Comparison of ENCODE assay signal across 6 cellular contexts in the genomic region with DNA sequence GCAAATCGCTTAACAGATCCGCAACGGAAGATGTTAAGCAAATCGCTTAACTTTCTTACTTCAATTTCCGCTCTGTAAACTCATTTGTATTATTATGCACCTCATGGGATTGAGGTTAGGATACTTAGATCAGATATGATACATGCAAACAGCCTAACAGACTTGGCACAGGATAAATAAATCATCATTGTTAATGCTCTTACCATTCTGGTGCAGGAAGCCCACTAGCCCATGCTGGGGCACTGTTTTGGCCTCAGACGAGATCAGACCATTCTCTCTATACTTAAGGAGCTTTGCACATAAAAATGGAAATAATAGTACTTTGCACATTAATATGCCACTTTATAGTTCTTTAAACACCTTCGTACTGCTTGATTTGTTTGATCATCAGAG. TPM values are rescaled to one million over a fixed set of nuclear protein-coding genes. Genes with fewer than 3 reads are reported as not detected.
A peak's percentile ranks its signal among the peaks of the same experiment; 100 is the strongest.
DNase-seq lines count a peak whose midpoint lies in the region; ATAC-seq and TF ChIP-seq lines count a peak whose summit lies in the region.

No MANE protein-coding gene starts in this region.

- TF ChIP-seq CTCF in liver (IDR thresholded peaks at IDR 0.05; ENCODE audit: low read depth, low read length, missing input control) = no peak

- no peaks in the 10 kb centered on the region for H3K9me3 Mint-ChIP-seq in T-helper 1 cell treated with Interleukin-12 subunit alpha and Interleukin-12 subunit beta and Interleukin-4 antibody, amounts not matched to agents 30 μg/mL and 1 μg/mL, for 36 hours

- no peak for ATAC-seq in GM19035 (IDR thresholded peaks at IDR 0.05; ENCODE audit: unreplicated experiment)
- no peak for ATAC-seq in GM19324 (IDR thresholded peaks at IDR 0.05; ENCODE audit: low FRiP score, unreplicated experiment)

- H3K27me3 ChIP-seq in liver (ENCODE audit: control insufficient read depth in 4 of 4, insufficient read depth in 4 of 4, low read length in 3 of 4) = no peaks in the 10 kb centered on the region

- H3K4me1 ChIP-seq in liver (ENCODE audit: control insufficient read depth in 4 of 4, insufficient read depth in 4 of 4, low read length in 3 of 4) = peaks cover 2 to 32% (median 20%) of the 10 kb centered on the region in 4 donors

- H3K4me3 ChIP-seq in liver (ENCODE audit: low read depth in 1 of 3, low read length in 3 of 3) = peak overlapping the region; percentile 53 to 79 (median 77)

- peaks cover 21% of the 10 kb centered on the region for H3K36me3 Mint-ChIP-seq in T-helper 1 cell treated with Interleukin-12 subunit alpha and Interleukin-12 subunit beta and Interleukin-4 antibody, amounts not matched to agents 30 μg/mL and 1 μg/mL, for 36 hours (ENCODE audit: low read depth)

- H3K27me3 Mint-ChIP-seq in T-helper 1 cell treated with Interleukin-12 subunit alpha and Interleukin-12 subunit beta and Interleukin-4 antibody, amounts not matched to agents 30 μg/mL and 1 μg/mL, for 36 hours (ENCODE audit: low read depth) = no peaks in the 10 kb centered on the region

- H3K4me1 Mint-ChIP-seq in T-helper 1 cell treated with Interleukin-12 subunit alpha and Interleukin-12 subunit beta and Interleukin-4 antibody, amounts not matched to agents 30 μg/mL and 1 μg/mL, for 36 hours (ENCODE audit: low read depth) = peaks cover 34% of the 10 kb centered on the region

- H3K27ac Mint-ChIP-seq in T-helper 1 cell treated with Interleukin-12 subunit alpha and Interleukin-12 subunit beta and Interleukin-4 antibody, amounts not matched to agents 30 μg/mL and 1 μg/mL, for 36 hours = peak overlapping the region; percentile 97

- 4% methylated on average over 7 of the region's 7 CpGs for WGBS in liver

- TF ChIP-seq RAD21 in liver (IDR thresholded peaks at IDR 0.05) = no peak

- H3K27ac ChIP-seq in liver (ENCODE audit: low read depth in 1 of 2, low read length in 2 of 2) = peak overlapping the region; percentile 90 to 100

- peak; percentile 24 for DNase-seq in H4 (ENCODE audit: low spot score)
- DNase-seq in foreskin melanocyte = no peak

- H3K9me3 ChIP-seq in liver (ENCODE audit: control insufficient read depth in 4 of 4, low read length in 3 of 4) = no peaks in the 10 kb centered on the region

- peak overlapping the region; percentile 96 for H3K4me3 Mint-ChIP-seq in T-helper 1 cell treated with Interleukin-12 subunit alpha and Interleukin-12 subunit beta and Interleukin-4 antibody, amounts not matched to agents 30 μg/mL and 1 μg/mL, for 36 hours

- H3K9ac ChIP-seq in liver (ENCODE audit: low read depth in 1 of 2, low read length in 2 of 2) = peak overlapping the region in 1 of 2 donors; percentile 8

- peaks cover 2 to 24% (median 6%) of the 10 kb centered on the region in 4 donors for H3K36me3 ChIP-seq in liver (ENCODE audit: control insufficient read depth in 4 of 4, insufficient read depth in 3 of 4, low read depth in 1 of 4, low read length in 3 of 4)

TF ChIP-seq in liver, 16 proteins besides CTCF, POLR2A, EP300 and RAD21:
- no peak for TF ChIP-seq JUND (IDR thresholded peaks at IDR 0.05)
- peak; percentile 10 for TF ChIP-seq MAX (IDR thresholded peaks at IDR 0.05)
- no peak for TF ChIP-seq REST (IDR thresholded peaks at IDR 0.05)
- TF ChIP-seq ZBTB33 (IDR thresholded peaks at IDR 0.05) = no peak
- no peak for TF ChIP-seq YY1 (IDR thresholded peaks at IDR 0.05)
- no peak for TF ChIP-seq HNF4A (conservative IDR thresholded peaks at IDR 0.05)

RNA-seq across cellular contexts. Expression of gene NCAPD2, which starts 0.4 kb away (rescaled TPM):
- 126 and 187 TPM in 2 replicates for total RNA-seq in H4 (2014; rRNA removed; shearing (Covaris generic))
- total RNA-seq in liver = 10 to 100 TPM in 1 of 2 donors, 1 to 10 TPM in 1; 10.0 to 55.1 TPM
- polyA plus RNA-seq in liver = 1 to 10 TPM; 2.0 to 4.9 TPM

RNA-seq across cellular contexts. Expression of gene MRPL51, which starts 1.3 kb away (rescaled TPM):
- 286 and 368 TPM in 2 replicates for total RNA-seq in H4 (2014; rRNA removed; shearing (Covaris generic))
- total RNA-seq in liver = 10 to 100 TPM; 37.6 to 38.6 TPM
- 100 to 1,000 TPM in 1 of 2 donors, 10 to 100 TPM in 1; 57.4 to 163 TPM for polyA plus RNA-seq in liver

RNA-seq across cellular contexts. Expression of gene VAMP1, which starts 23.9 kb away (rescaled TPM):
- total RNA-seq in H4 (2014; rRNA removed; shearing (Covaris generic)) = 2.8 and 4.1 TPM in 2 replicates
- total RNA-seq in liver = 1 to 10 TPM; 5.8 to 6.4 TPM
- 1 to 10 TPM; 2.4 to 4.2 TPM for polyA plus RNA-seq in liver

RNA-seq across cellular contexts. Expression of gene GAPDH, which starts 40.0 kb away (rescaled TPM):
- 9,561 and 11,555 TPM in 2 replicates for total RNA-seq in H4 (2014; rRNA removed; shearing (Covaris generic))
- 1,000 to 10,000 TPM; 1,234 to 1,389 TPM for total RNA-seq in liver
- polyA plus RNA-seq in liver = 1,000 to 10,000 TPM; 1,299 to 2,082 TPM

RNA-seq across cellular contexts. Expression of gene TAPBPL, which starts 42.5 kb away (rescaled TPM):
- total RNA-seq in H4 (2014; rRNA removed; shearing (Covaris generic)) = 8.6 and 20.5 TPM in 2 replicates
- total RNA-seq in liver = 10 to 100 TPM in 1 of 2 donors, 1 to 10 TPM in 1; 9.5 to 32.9 TPM
- 10 to 100 TPM; 16.5 to 21.5 TPM for polyA plus RNA-seq in liver
